Comparison of ENCODE assay signal across 1 cellular context in genomic region chr11:65456418-65456817, GRCh38.
TF ChIP-seq lines count a peak whose summit lies in the region.

No MANE protein-coding gene starts in this region.

TF ChIP-seq in K562, 482 proteins besides CTCF, POLR2A, EP300 and RAD21:
- 0 out of 4 replicates have a peak, but pooled peaks of 1 of the 2 experiments have one; percentile 31 for TF ChIP-seq CSDE1 (IDR thresholded peaks at IDR 0.05)
- TF ChIP-seq BRCA1 (IDR thresholded peaks at IDR 0.05) = no peak
- TF ChIP-seq BRCA1 (CRISPR knock-in tag; IDR thresholded peaks at IDR 0.05) = no peak
- TF ChIP-seq ZBTB40 (IDR thresholded peaks at IDR 0.05) = 0 out of 2 replicates have a peak, but pooled peaks have one; percentile 28
- no peak for TF ChIP-seq ZBTB40 (CRISPR knock-in tag; IDR thresholded peaks at IDR 0.05)
- TF ChIP-seq DMBX1 (CRISPR knock-in tag; IDR thresholded peaks at IDR 0.05; ENCODE audit: borderline replicate concordance) = no peak
- TF ChIP-seq SMAD2 (IDR thresholded peaks at IDR 0.05; ENCODE audit: low read depth, low read length) = no peak
